ENCODE assay signal across 19 cellular contexts in the genomic region with DNA sequence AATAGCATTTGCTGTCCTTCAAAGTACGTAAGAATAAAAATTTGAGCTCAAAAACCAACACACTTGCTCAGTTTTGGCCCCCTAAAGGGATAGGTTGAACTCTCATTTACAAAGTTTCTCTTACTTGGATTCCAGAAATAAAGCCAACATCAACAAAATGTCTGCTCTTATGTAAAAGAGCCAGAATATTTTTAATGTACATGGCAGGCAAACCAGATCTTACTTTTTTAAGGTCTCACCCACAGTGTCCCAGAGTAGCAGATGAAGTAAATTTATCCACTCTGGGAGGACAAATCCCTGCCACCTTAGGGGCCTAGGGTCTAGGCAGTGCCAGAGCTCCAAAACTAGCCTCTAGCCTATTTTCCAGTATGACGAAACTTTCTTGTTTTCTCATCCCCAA.
A peak's percentile ranks its signal among the peaks of the same experiment; 100 is the strongest.
DNase-seq lines count a peak whose midpoint lies in the region; ATAC-seq and TF ChIP-seq lines count a peak whose summit lies in the region.
"Had no signal": no experiment of that assay in that cellular context is flagged by ENCODE, and none has a peak within 500 bp of the region (broad histone marks: within the 10 kb centered on the region; RNA-seq: fewer than 3 reads in every experiment).

No MANE protein-coding gene starts in this region.

- no peak overlapping the region for H3K4me3 Mint-ChIP-seq in activated CD8-positive, alpha-beta T cell treated with anti-CD3 and anti-CD28 coated beads for 36 hours
- H3K4me3 Mint-ChIP-seq: activated CD4-positive, alpha-beta memory T cell treated with anti-CD3 and anti-CD28 coated beads, Interleukin-2, amount 10 ng/mL, durations not matched to agents 7 days and 5 days had no signal

- no peaks in the 10 kb centered on the region for H3K9me3 Mint-ChIP-seq in activated CD8-positive, alpha-beta T cell treated with anti-CD3 and anti-CD28 coated beads for 36 hours
- H3K9me3 Mint-ChIP-seq: activated CD4-positive, alpha-beta memory T cell treated with anti-CD3 and anti-CD28 coated beads, Interleukin-2, amount 10 ng/mL, durations not matched to agents 7 days and 5 days had no signal

- no peak for ATAC-seq in activated CD8-positive, alpha-beta T cell treated with anti-CD3 and anti-CD28 coated beads for 36 hours
- ATAC-seq: lower lobe of right lung, upper lobe of right lung had no signal

- H3K4me1 Mint-ChIP-seq in activated CD8-positive, alpha-beta T cell treated with anti-CD3 and anti-CD28 coated beads for 36 hours (ENCODE audit: low read depth) = no peaks in the 10 kb centered on the region
- H3K4me1 Mint-ChIP-seq: activated CD4-positive, alpha-beta memory T cell treated with anti-CD3 and anti-CD28 coated beads, Interleukin-2, amount 10 ng/mL, durations not matched to agents 7 days and 5 days had no signal

- POLR2A ChIA-PET in activated CD8-positive, alpha-beta T cell treated with anti-CD3 and anti-CD28 coated beads for 36 hours (lab: Charles Lee) = interaction anchor here (0.6 kb wide), 2 partner anchors 15 to 16 kb away, joined by 3 read pairs; no protein-coding TSS in a partner anchor

- CTCF ChIA-PET in activated CD8-positive, alpha-beta T cell treated with anti-CD3 and anti-CD28 coated beads for 36 hours (lab: Charles Lee) = interaction anchor here (1.0 to 3.1 kb wide), 4 partner anchors 9 to 37 kb away, joined by 3 to 8 read pairs (median 3); no protein-coding TSS in a partner anchor

- no peaks in the 10 kb centered on the region for H3K36me3 Mint-ChIP-seq in activated CD8-positive, alpha-beta T cell treated with anti-CD3 and anti-CD28 coated beads for 36 hours (ENCODE audit: low read depth)

- DNase-seq in EH (ENCODE audit: low read depth) = peak; percentile 55
- DNase-seq in astrocyte of the hippocampus (ENCODE audit: low read depth, low spot score) = peak; percentile 9
- peak; percentile 23 for DNase-seq in fibroblast of pulmonary artery (ENCODE audit: low read depth)
- peak; percentile 57 for DNase-seq in skeletal muscle cell (ENCODE audit: low read depth)
- DNase-seq in NAMALWA (ENCODE audit: low spot score) = no peak
- no peak for DNase-seq in NCI-H2171 treated with DMSO at 0.1 percent for 48 hours (lab: John Stamatoyannopoulos, UW)
- DNase-seq in AG08396 (ENCODE audit: low spot score) = no peak
- no peak for DNase-seq in activated CD8-positive, alpha-beta T cell treated with anti-CD3 and anti-CD28 coated beads for 36 hours
- DNase-seq: activated CD4-positive, alpha-beta memory T cell treated with anti-CD3 and anti-CD28 coated beads, Interleukin-2, amount 10 ng/mL, durations not matched to agents 7 days and 5 days; activated CD4-positive, CD25-positive, alpha-beta regulatory T cell treated with anti-CD3 and anti-CD28 coated beads, Interleukin-2, amount 50 U/mL, for 72 hours; activated naive CD4-positive, alpha-beta T cell; lower lobe of right lung; MV-4-11; NCI-H510A; NK-92 treated with Interleukin-12 subunit alpha and Interleukin-12 subunit beta, amount 100 ng/mL, for 24 hours; SIG-M5; stimulated activated CD4-positive, alpha-beta T cell treated with anti-CD3 and anti-CD28 coated beads, Interleukin-1b, Interleukin-23, amount 100 ng/mL, for 48 hours; upper lobe of right lung had no signal

- intact Hi-C loops in activated CD8-positive, alpha-beta T cell treated with anti-CD3 and anti-CD28 coated beads for 36 hours (cut with micrococcal nuclease) = no loop called here

- no peak for TF ChIP-seq CTCF in fibroblast of pulmonary artery (IDR thresholded peaks at IDR 0.05; ENCODE audit: low read length, missing control alignments)
- TF ChIP-seq CTCF in activated CD8-positive, alpha-beta T cell treated with anti-CD3 and anti-CD28 coated beads for 36 hours (IDR thresholded peaks at IDR 0.05) = no peak

- H3K27me3 Mint-ChIP-seq in activated CD8-positive, alpha-beta T cell treated with anti-CD3 and anti-CD28 coated beads for 36 hours = peaks cover 3% of the 10 kb centered on the region
- H3K27me3 Mint-ChIP-seq: progenitor cell of endocrine pancreas had no signal

- no peak overlapping the region for H3K4me3 ChIP-seq in fibroblast of pulmonary artery (replicated peaks; ENCODE audit: low read depth, low read length)
- no peak overlapping the region for H3K4me3 ChIP-seq in skeletal muscle cell (ENCODE audit: low read depth, low read length)
- H3K4me3 ChIP-seq: lower lobe of right lung, upper lobe of right lung had no signal

- H3K27ac Mint-ChIP-seq in activated CD8-positive, alpha-beta T cell treated with anti-CD3 and anti-CD28 coated beads for 36 hours = no peak overlapping the region
- H3K27ac Mint-ChIP-seq: activated CD4-positive, alpha-beta memory T cell treated with anti-CD3 and anti-CD28 coated beads, Interleukin-2, amount 10 ng/mL, durations not matched to agents 7 days and 5 days; progenitor cell of endocrine pancreas had no signal

Comparison
In these comparisons a context has a peak if more than half of its experiments do, and no peak if none do; other contexts are left out.
1. DNase-seq: peak in EH (single experiment), astrocyte of the hippocampus (single experiment), fibroblast of pulmonary artery (single experiment) and skeletal muscle cell (single experiment); none in NAMALWA (single experiment), NCI-H2171 treated with DMSO at 0.1 percent for 48 hours (single experiment), AG08396 (single experiment) and activated CD8-positive, alpha-beta T cell treated with anti-CD3 and anti-CD28 coated beads for 36 hours (single experiment).